13 cellular contexts compared by ENCODE assay signal in the genomic region with DNA sequence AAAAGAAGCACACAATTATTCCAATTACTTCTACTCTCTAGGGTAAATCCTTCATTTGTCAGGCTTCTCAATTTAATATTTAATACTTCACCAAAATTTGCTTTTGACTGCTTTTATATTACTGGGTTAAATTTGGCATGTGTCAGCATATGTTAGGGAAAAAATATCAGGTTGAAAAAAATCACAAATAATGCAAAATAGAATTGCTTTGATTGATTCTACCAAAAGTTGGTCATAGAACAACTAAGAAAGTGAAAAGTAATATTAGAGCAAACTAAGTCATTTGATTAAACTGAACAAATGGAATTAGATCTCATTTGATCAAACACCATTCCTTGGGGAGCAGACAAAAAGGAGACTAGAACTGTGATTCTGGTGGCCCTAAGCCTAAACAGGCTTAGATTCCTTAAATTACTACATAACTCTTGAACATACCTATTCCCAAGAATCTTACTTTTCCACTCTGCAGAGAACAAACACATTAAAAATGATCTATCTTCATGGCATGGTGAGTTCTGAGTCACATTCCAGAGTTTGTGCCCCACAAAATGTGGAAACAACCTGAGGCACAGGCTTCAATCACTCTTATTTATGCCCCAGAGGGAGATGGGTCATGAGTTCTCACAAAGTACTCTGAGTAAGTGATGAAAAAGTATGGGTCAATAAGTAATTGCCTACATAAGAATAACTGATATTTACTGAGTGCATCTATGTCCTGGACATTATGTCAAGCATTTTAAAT.
"Had no signal": no experiment of that assay in that cellular context is flagged by ENCODE, and none has a peak within 500 bp of the region (broad histone marks: within the 10 kb centered on the region; RNA-seq: fewer than 3 reads in every experiment).

No MANE protein-coding gene starts in this region.

- H3K27ac ChIP-seq: brain microvascular endothelial cell, pancreas, thyroid gland had no signal

- DNase-seq: activated CD4-positive, alpha-beta T cell treated with anti-CD3 and anti-CD28 coated beads, Interleukin-2, amount 50 U/mL, for 4 hours; activated CD4-positive, CD25-positive, alpha-beta regulatory T cell treated with anti-CD3 and anti-CD28 coated beads, Interleukin-2, amount 50 U/mL, for 72 hours; activated effector memory CD4-positive, alpha-beta T cell treated with anti-CD3 and anti-CD28 coated beads, Interleukin-2, amount 50 U/mL, for 16 hours; activated T-cell treated with anti-CD3 and anti-CD28 coated beads, Interleukin-2, amount 50 U/mL, for 1 hour; amygdala; head of caudate nucleus; midbrain; pancreas; thyroid gland had no signal

- H3K27me3 ChIP-seq: brain microvascular endothelial cell, pancreas, thyroid gland had no signal

- H3K4me3 ChIP-seq: pancreas, thyroid gland had no signal

- H3K9me3 ChIP-seq: pancreas, thyroid gland had no signal

- FAIRE-seq: islet of Langerhans, pancreas, urothelium cell line had no signal

- H3K4me1 ChIP-seq: pancreas, thyroid gland had no signal

- H3K4me3 Mint-ChIP-seq: T-helper 2 cell treated with Interferon-gamma antibody and Interleukin-4, amounts not matched to agents 5 μg/mL and 100 μg/mL, for 36 hours had no signal

- H3K36me3 ChIP-seq: pancreas, thyroid gland had no signal
